Comparison of ENCODE assay signal across 8 cellular contexts in genomic region chr1:234969011-234969441, GRCh38.
DNase-seq lines count a peak whose midpoint lies in the region; ATAC-seq and TF ChIP-seq lines count a peak whose summit lies in the region.

No MANE protein-coding gene starts in this region.

- H3K27ac ChIP-seq in Peyer's patch = peak overlapping the region; percentile 74 to 96 (median 86)
- peak overlapping the region; percentile 70 to 97 (median 90) for H3K27ac ChIP-seq in gastroesophageal sphincter

- H3K4me1 ChIP-seq in Peyer's patch (peaks cover 4 to 64% (median 16%) of the 10 kb centered on the region in 4 donors), gastroesophageal sphincter (peaks cover 12 to 68% (median 33%) of the 10 kb centered on the region in 3 donors)

- no peaks in the 10 kb centered on the region for H3K36me3 Mint-ChIP-seq in stimulated activated memory B cell treated with anti-CD40 and anti-IgM and Interleukin-4, amounts not matched to agents 10 μg/mL and 1 μg/mL and 100 μg/mL, for 72 hours

- TF ChIP-seq POLR2A in Peyer's patch (IDR thresholded peaks at IDR 0.05) (no peak), gastroesophageal sphincter (IDR thresholded peaks at IDR 0.05) (no peak)

- no peak for TF ChIP-seq EP300 in gastroesophageal sphincter (IDR thresholded peaks at IDR 0.05)

- peak in 2 of 3 experiments; percentile 52 to 54 for DNase-seq in NCI-H1417 (lab: John Stamatoyannopoulos, UW)
- no peak for DNase-seq in NCI-H1417 treated with DMSO at 0.1 percent for 48 hours (lab: John Stamatoyannopoulos, UW)
- peak in 2 of 3 donors; percentile 15 to 43 for DNase-seq in Peyer's patch
- DNase-seq in hepatic stellate cell (ENCODE audit: low spot score) = no peak
- no peak for DNase-seq in amygdala (lab: John Stamatoyannopoulos, UW)
- no peak for DNase-seq in glomerular visceral epithelial cell (ENCODE audit: extremely low spot score)

- H3K36me3 ChIP-seq in Peyer's patch = no peaks in the 10 kb centered on the region
- no peaks in the 10 kb centered on the region for H3K36me3 ChIP-seq in gastroesophageal sphincter

- H3K4me3 Mint-ChIP-seq in stimulated activated memory B cell treated with anti-CD40 and anti-IgM and Interleukin-4, amounts not matched to agents 10 μg/mL and 1 μg/mL and 100 μg/mL, for 72 hours = no peak overlapping the region

- H3K4me1 Mint-ChIP-seq in stimulated activated memory B cell treated with anti-CD40 and anti-IgM and Interleukin-4, amounts not matched to agents 10 μg/mL and 1 μg/mL and 100 μg/mL, for 72 hours = peaks cover 35% of the 10 kb centered on the region

- no peaks in the 10 kb centered on the region for H3K9me3 Mint-ChIP-seq in stimulated activated memory B cell treated with anti-CD40 and anti-IgM and Interleukin-4, amounts not matched to agents 10 μg/mL and 1 μg/mL and 100 μg/mL, for 72 hours

- H3K27me3 ChIP-seq in Peyer's patch (no peaks in the 10 kb centered on the region), gastroesophageal sphincter (no peaks in the 10 kb centered on the region)

- WGBS in gastroesophageal sphincter (ENCODE audit: low coverage in 1 of 2), 2 donors = 48 to 73% methylated on average over 3 to 4 of the region's 4 CpGs

- TF ChIP-seq CTCF in Peyer's patch (IDR thresholded peaks at IDR 0.05) (no peak), gastroesophageal sphincter (IDR thresholded peaks at IDR 0.05) (no peak)

- ATAC-seq in gastroesophageal sphincter = no peak
- ATAC-seq in stimulated activated memory B cell treated with anti-CD40 and anti-IgM and Interleukin-4, amounts not matched to agents 10 μg/mL and 1 μg/mL and 100 μg/mL, for 72 hours = no peak

- no peaks in the 10 kb centered on the region for H3K27me3 Mint-ChIP-seq in stimulated activated memory B cell treated with anti-CD40 and anti-IgM and Interleukin-4, amounts not matched to agents 10 μg/mL and 1 μg/mL and 100 μg/mL, for 72 hours

- H3K9me3 ChIP-seq in Peyer's patch (no peaks in the 10 kb centered on the region), gastroesophageal sphincter (no peaks in the 10 kb centered on the region)

- peak overlapping the region; percentile 66 for H3K27ac Mint-ChIP-seq in stimulated activated memory B cell treated with anti-CD40 and anti-IgM and Interleukin-4, amounts not matched to agents 10 μg/mL and 1 μg/mL and 100 μg/mL, for 72 hours

- H3K4me3 ChIP-seq in Peyer's patch (no peak overlapping the region), gastroesophageal sphincter (no peak overlapping the region)

Comparison
In these comparisons a context has a peak if more than half of its experiments do, and no peak if none do; other contexts are left out.
1. DNase-seq: peak in NCI-H1417 (2 of 3) and Peyer's patch (2 of 3); none in NCI-H1417 treated with DMSO at 0.1 percent for 48 hours (single experiment), hepatic stellate cell (single experiment), amygdala (0 of 56) and glomerular visceral epithelial cell (single experiment).